In genomic region chr12:21566223-21566906, GRCh38 we compare ENCODE assay signal across 1 cellular context.
TF ChIP-seq lines count a peak whose summit lies in the region.

No MANE protein-coding gene starts in this region.

TF ChIP-seq in K562, 482 proteins besides CTCF, POLR2A, EP300 and RAD21:
- TF ChIP-seq HNRNPL (IDR thresholded peaks at IDR 0.05; ENCODE audit: low read depth, low read length) (no peak), RBM25 (IDR thresholded peaks at IDR 0.05; ENCODE audit: low read depth, low read length, severe bottlenecking) (peak; percentile 52)
